In the genomic region with DNA sequence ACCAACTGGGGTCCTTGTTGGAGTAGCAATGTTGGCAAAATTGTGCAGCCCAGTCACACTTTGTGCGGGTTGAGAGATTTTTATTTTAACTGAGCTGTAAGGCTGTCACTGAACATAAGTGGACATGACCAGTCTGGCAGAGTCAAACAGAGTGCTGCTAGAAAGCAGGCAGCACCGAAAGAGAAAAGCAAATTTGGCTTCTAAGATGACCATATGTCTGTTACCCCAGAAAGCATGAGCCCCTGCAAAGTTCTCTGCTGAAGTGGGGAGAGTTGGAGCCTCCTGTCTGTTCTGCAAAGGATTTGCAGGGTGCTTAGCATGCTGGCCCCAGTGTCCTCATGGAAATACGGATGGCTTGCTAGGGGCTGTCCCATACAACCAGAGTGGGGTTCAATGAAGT, we compare ENCODE assay signal across 2 cellular contexts.
TF ChIP-seq lines count a peak whose summit lies in the region.

No MANE protein-coding gene starts in this region.

TF ChIP-seq in H1, 55 proteins besides CTCF, POLR2A, EP300 and RAD21:
- no peak for TF ChIP-seq ASH2L (IDR thresholded peaks at IDR 0.05; ENCODE audit: low read length)
- TF ChIP-seq RNF2 (IDR thresholded peaks at IDR 0.05; ENCODE audit: borderline replicate concordance, low read depth, low read length, missing control alignments, poor library complexity, severe bottlenecking), result no peak
- TF ChIP-seq EZH2 (IDR thresholded peaks at IDR 0.05; ENCODE audit: low read depth, low read length, severe bottlenecking), result no peak
- no peak for TF ChIP-seq TEAD4 (IDR thresholded peaks at IDR 0.05; ENCODE audit: low read depth, low read length)
- no peak for TF ChIP-seq GABPA (IDR thresholded peaks at IDR 0.05; ENCODE audit: borderline replicate concordance, insufficient read depth, low read length)
- no peak for TF ChIP-seq CBX5 (IDR thresholded peaks at IDR 0.05; ENCODE audit: low read depth, low read length)
- TF ChIP-seq, protein P1, sequence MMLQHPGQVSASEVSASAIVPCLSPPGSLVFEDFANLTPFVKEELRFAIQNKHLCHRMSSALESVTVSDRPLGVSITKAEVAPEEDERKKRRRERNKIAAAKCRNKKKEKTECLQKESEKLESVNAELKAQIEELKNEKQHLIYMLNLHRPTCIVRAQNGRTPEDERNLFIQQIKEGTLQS (IDR thresholded peaks at IDR 0.05; ENCODE audit: insufficient read depth, low read depth, low read length), result no peak
- TF ChIP-seq RXRA (IDR thresholded peaks at IDR 0.05; ENCODE audit: insufficient read depth, low read depth, low read length), result no peak
- TF ChIP-seq, protein P2, sequence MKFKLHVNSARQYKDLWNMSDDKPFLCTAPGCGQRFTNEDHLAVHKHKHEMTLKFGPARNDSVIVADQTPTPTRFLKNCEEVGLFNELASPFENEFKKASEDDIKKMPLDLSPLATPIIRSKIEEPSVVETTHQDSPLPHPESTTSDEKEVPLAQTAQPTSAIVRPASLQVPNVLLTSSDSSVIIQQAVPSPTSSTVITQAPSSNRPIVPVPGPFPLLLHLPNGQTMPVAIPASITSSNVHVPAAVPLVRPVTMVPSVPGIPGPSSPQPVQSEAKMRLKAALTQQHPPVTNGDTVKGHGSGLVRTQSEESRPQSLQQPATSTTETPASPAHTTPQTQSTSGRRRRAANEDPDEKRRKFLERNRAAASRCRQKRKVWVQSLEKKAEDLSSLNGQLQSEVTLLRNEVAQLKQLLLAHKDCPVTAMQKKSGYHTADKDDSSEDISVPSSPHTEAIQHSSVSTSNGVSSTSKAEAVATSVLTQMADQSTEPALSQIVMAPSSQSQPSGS (IDR thresholded peaks at IDR 0.05; ENCODE audit: low read length), result no peak
- no peak for TF ChIP-seq TCF12 (IDR thresholded peaks at IDR 0.05; ENCODE audit: low read depth, low read length)
- TF ChIP-seq SP1 (IDR thresholded peaks at IDR 0.05; ENCODE audit: low read depth, low read length), result no peak
- no peak for TF ChIP-seq POU5F1 (IDR thresholded peaks at IDR 0.05; ENCODE audit: low read depth, low read length)
- TF ChIP-seq NANOG (IDR thresholded peaks at IDR 0.05; ENCODE audit: insufficient read depth, low read depth, low read length, poor library complexity, severe bottlenecking), result no peak
- no peak for TF ChIP-seq CBX8 (IDR thresholded peaks at IDR 0.05; ENCODE audit: borderline replicate concordance, low read depth, low read length)
- TF ChIP-seq FOSL1 (IDR thresholded peaks at IDR 0.05; ENCODE audit: insufficient read depth, low read depth, low read length), result no peak
- TF ChIP-seq HDAC2 (IDR thresholded peaks at IDR 0.05; ENCODE audit: borderline replicate concordance in 1 of 2, low read depth in 2 of 2, low read length in 2 of 2), result no peak
- no peak for TF ChIP-seq NRF1 (IDR thresholded peaks at IDR 0.05; ENCODE audit: low read depth, low read length)
- TF ChIP-seq, protein P3, sequence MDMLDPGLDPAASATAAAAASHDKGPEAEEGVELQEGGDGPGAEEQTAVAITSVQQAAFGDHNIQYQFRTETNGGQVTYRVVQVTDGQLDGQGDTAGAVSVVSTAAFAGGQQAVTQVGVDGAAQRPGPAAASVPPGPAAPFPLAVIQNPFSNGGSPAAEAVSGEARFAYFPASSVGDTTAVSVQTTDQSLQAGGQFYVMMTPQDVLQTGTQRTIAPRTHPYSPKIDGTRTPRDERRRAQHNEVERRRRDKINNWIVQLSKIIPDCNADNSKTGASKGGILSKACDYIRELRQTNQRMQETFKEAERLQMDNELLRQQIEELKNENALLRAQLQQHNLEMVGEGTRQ (IDR thresholded peaks at IDR 0.05; ENCODE audit: low read length), result no peak
TF ChIP-seq in H1: peak in this region for 0.

TF ChIP-seq in GM23338, 12 proteins besides CTCF, POLR2A, EP300 and RAD21:
- TF ChIP-seq EZH2 (IDR thresholded peaks at IDR 0.05; ENCODE audit: low read depth, unreplicated experiment), result no peak
TF ChIP-seq in GM23338: peak in this region for 0.
